In genomic region chr2:15941483-15941853, GRCh38 we compare ENCODE assay signal across 8 cellular contexts. TPM values are rescaled to one million over a fixed set of nuclear protein-coding genes. Genes with fewer than 3 reads are reported as not detected.
DNase-seq lines count a peak whose midpoint lies in the region; ATAC-seq, FAIRE-seq and TF ChIP-seq lines count a peak whose summit lies in the region.
"Had no signal": no experiment of that assay in that cellular context is flagged by ENCODE, and none has a peak within 500 bp of the region (broad histone marks: within the 10 kb centered on the region; RNA-seq: fewer than 3 reads in every experiment).

No MANE protein-coding gene starts in this region.

- peak; percentile 5 for ATAC-seq in sciatic nerve

- no peak for FAIRE-seq in GM12892 (lab: Jason Lieb, UNC)
- FAIRE-seq: H54 had no signal

- intact Hi-C loops in sciatic nerve (cut with DNase I) = loop anchor here (10.0 kb wide), 1 partner anchor 343 kb away; no protein-coding TSS in a partner anchor

- no peak for TF ChIP-seq POLR2A in GM12892 (IDR thresholded peaks at IDR 0.05; ENCODE audit: low read depth, low read length)

- DNase-seq in GM12892 (ENCODE audit: insufficient read length) (peak; percentile 13), NCI-H345 treated with DMSO at 0.1 percent for 48 hours (lab: John Stamatoyannopoulos, UW; ENCODE audit: unreplicated experiment) (peak; percentile 17), hippocampal formation (lab: John Stamatoyannopoulos, UW) (peak; percentile 3 to 40), sciatic nerve (ENCODE audit: low spot score) (peak; percentile 55), NCI-H1092 (lab: John Stamatoyannopoulos, UW) (no peak)
- DNase-seq in stimulated activated CD4-positive, alpha-beta T cell treated with anti-CD3 and anti-CD28 coated beads, Interleukin-2, amount 100 ng/mL, for 48 hours = no peak
- DNase-seq in stimulated activated CD4-positive, alpha-beta T cell treated with anti-CD3 and anti-CD28 coated beads, Interleukin-4, amount 100 ng/mL, for 4 hours = no peak

RNA-seq across cellular contexts. Expression of gene MYCN, which starts 1.1 kb away (rescaled TPM):
- not detected for polyA plus RNA-seq in GM12892 (2012; ENCODE audit: missing spikeins)
- total RNA-seq in sciatic nerve = 7.0 TPM

Comparison
In these comparisons a context has a peak if more than half of its experiments do, and no peak if none do; other contexts are left out.
1. DNase-seq: peak in GM12892 (single experiment), NCI-H345 treated with DMSO at 0.1 percent for 48 hours (single experiment), hippocampal formation (2 of 2) and sciatic nerve (single experiment); none in NCI-H1092 (single experiment), stimulated activated CD4-positive, alpha-beta T cell treated with anti-CD3 and anti-CD28 coated beads, Interleukin-2, amount 100 ng/mL, for 48 hours (0 of 2) and stimulated activated CD4-positive, alpha-beta T cell treated with anti-CD3 and anti-CD28 coated beads, Interleukin-4, amount 100 ng/mL, for 4 hours (0 of 2).